In genomic region chr1:229360417-229360816, GRCh38 we compare ENCODE assay signal across 1 cellular context.
TF ChIP-seq lines count a peak whose summit lies in the region.

No MANE protein-coding gene starts in this region.

TF ChIP-seq in H1, 55 proteins besides CTCF, POLR2A, EP300 and RAD21 (continued from another document):
- TF ChIP-seq ATF3 (IDR thresholded peaks at IDR 0.05; ENCODE audit: insufficient read depth, low read depth, low read length) (no peak), SP4 (IDR thresholded peaks at IDR 0.05; ENCODE audit: low read length) (no peak), CBX8 (IDR thresholded peaks at IDR 0.05; ENCODE audit: borderline replicate concordance, low read depth, low read length) (no peak), RFX5 (IDR thresholded peaks at IDR 0.05; ENCODE audit: borderline replicate concordance, low read depth, low read length) (no peak), EZH2 (IDR thresholded peaks at IDR 0.05; ENCODE audit: low read depth, low read length, severe bottlenecking) (no peak), YY1 (IDR thresholded peaks at IDR 0.05; ENCODE audit: low read depth, low read length) (no peak), HDAC2 (IDR thresholded peaks at IDR 0.05; ENCODE audit: borderline replicate concordance in 1 of 2, low read depth in 2 of 2, low read length in 2 of 2) (no peak), CTBP2 (IDR thresholded peaks at IDR 0.05; ENCODE audit: borderline replicate concordance, insufficient read depth, insufficient read length, low read length) (no peak), RXRA (IDR thresholded peaks at IDR 0.05; ENCODE audit: insufficient read depth, low read depth, low read length) (no peak)
